1 cellular context compared by ENCODE assay signal in the genomic region with DNA sequence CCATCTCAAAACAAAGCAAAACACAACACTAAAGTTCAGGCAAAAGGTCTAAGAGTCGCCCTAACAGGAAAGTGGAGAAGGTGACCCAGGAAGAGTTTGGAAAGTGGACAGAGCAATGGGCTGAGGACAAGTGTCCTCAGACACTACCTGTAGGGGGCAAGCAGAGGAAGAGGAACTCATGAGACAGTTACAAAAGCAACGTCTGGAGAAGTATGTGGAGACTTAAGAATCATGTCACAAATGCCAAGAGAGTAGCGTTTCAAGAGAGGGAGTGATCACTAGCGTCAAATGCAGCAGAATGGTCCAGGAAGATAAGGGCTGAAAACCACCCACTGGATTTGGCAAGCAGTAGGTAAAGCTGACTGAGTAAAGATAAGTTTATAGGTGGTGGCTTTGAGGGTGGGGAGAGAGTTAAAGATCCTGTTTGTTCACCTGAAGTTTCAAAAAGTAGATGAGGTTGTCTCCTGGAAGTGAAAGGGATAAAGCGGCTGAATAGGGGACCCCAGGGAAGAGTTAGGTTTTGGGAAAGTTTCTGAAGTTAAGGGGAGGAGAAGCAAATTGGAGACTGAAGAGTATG.
TF ChIP-seq lines count a peak whose summit lies in the region.

No MANE protein-coding gene starts in this region.

TF ChIP-seq in K562, 482 proteins besides CTCF, POLR2A, EP300 and RAD21 (continued from another document and continues in another):
- TF ChIP-seq PBX2 (CRISPR knock-in tag; IDR thresholded peaks at IDR 0.05; ENCODE audit: low read depth) (no peak), PBX2 (tag; conservative IDR thresholded peaks at IDR 0.05; ENCODE audit: low read depth) (0 out of 2 replicates have a peak, but pooled peaks have one; percentile 35), CREBBP (IDR thresholded peaks at IDR 0.05; ENCODE audit: low read depth, low read length) (no peak), MGA (IDR thresholded peaks at IDR 0.05) (no peak; the same call in 1 of the 2 replicates), ZNF449 (CRISPR knock-in tag; IDR thresholded peaks at IDR 0.05) (no peak), PHF8 (IDR thresholded peaks at IDR 0.05; ENCODE audit: borderline replicate concordance, low read length) (no peak), HEY1 (CRISPR knock-in tag; IDR thresholded peaks at IDR 0.05; ENCODE audit: borderline replicate concordance) (no peak), ZNF263 (CRISPR knock-in tag; IDR thresholded peaks at IDR 0.05; ENCODE audit: borderline replicate concordance) (no peak; the same call in 1 of the 2 replicates), YBX1 (IDR thresholded peaks at IDR 0.05) (no peak), SMARCA4 (IDR thresholded peaks at IDR 0.05) (peak; percentile 100), GABPA (tag; conservative IDR thresholded peaks at IDR 0.05; ENCODE audit: low read depth) (0 out of 2 replicates have a peak, but pooled peaks have one; percentile 32), U2AF1 (optimal IDR thresholded peaks at IDR 0.05; ENCODE audit: low read depth, low read length) (no peak), SREBF2 (CRISPR knock-in tag; IDR thresholded peaks at IDR 0.05) (no peak), TEAD4 (IDR thresholded peaks at IDR 0.05; ENCODE audit: low read length) (peak; percentile 98), TEAD4 (CRISPR knock-in tag; IDR thresholded peaks at IDR 0.05; ENCODE audit: borderline replicate concordance) (no peak), SRF (CRISPR knock-in tag; IDR thresholded peaks at IDR 0.05) (no peak), LEF1 (IDR thresholded peaks at IDR 0.05) (peak; percentile 93), SNIP1 (IDR thresholded peaks at IDR 0.05; ENCODE audit: low read depth) (0 out of 2 replicates have a peak, but pooled peaks have one; percentile 12), CHCHD3 (CRISPR knock-in tag; IDR thresholded peaks at IDR 0.05) (no peak), WHSC1 (IDR thresholded peaks at IDR 0.05; ENCODE audit: low read length) (no peak), ZNF707 (CRISPR knock-in tag; conservative IDR thresholded peaks at IDR 0.05) (no peak), KLF16 (IDR thresholded peaks at IDR 0.05) (peak; percentile 98), ZNF609 (CRISPR knock-in tag; IDR thresholded peaks at IDR 0.05; ENCODE audit: borderline replicate concordance) (0 out of 2 replicates have a peak, but pooled peaks have one; percentile 53), RNF2 (IDR thresholded peaks at IDR 0.05) (peak; percentile 93), MCM3 (IDR thresholded peaks at IDR 0.05) (no peak), HLTF (IDR thresholded peaks at IDR 0.05) (peak; percentile 98), CREM (IDR thresholded peaks at IDR 0.05; ENCODE audit: low read depth) (peak; percentile 94), CHD4 (IDR thresholded peaks at IDR 0.05; ENCODE audit: insufficient read depth, insufficient replicate concordance, low read depth, low read length, poor library complexity, severe bottlenecking) (peak; percentile 19), ZBTB1 (CRISPR knock-in tag; IDR thresholded peaks at IDR 0.05; ENCODE audit: borderline replicate concordance, low read depth) (no peak), BHLHE40 (IDR thresholded peaks at IDR 0.05; ENCODE audit: low read length) (peak; percentile 69), HDGF (IDR thresholded peaks at IDR 0.05) (no peak), FOXK1 (CRISPR knock-in tag; IDR thresholded peaks at IDR 0.05; ENCODE audit: borderline replicate concordance) (no peak), POLR3G (IDR thresholded peaks at IDR 0.05; ENCODE audit: extremely low read depth, insufficient read length, insufficient replicate concordance) (no peak)
- TF ChIP-seq, protein P1, sequence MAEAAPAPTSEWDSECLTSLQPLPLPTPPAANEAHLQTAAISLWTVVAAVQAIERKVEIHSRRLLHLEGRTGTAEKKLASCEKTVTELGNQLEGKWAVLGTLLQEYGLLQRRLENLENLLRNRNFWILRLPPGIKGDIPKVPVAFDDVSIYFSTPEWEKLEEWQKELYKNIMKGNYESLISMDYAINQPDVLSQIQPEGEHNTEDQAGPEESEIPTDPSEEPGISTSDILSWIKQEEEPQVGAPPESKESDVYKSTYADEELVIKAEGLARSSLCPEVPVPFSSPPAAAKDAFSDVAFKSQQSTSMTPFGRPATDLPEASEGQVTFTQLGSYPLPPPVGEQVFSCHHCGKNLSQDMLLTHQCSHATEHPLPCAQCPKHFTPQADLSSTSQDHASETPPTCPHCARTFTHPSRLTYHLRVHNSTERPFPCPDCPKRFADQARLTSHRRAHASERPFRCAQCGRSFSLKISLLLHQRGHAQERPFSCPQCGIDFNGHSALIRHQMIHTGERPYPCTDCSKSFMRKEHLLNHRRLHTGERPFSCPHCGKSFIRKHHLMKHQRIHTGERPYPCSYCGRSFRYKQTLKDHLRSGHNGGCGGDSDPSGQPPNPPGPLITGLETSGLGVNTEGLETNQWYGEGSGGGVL (CRISPR knock-in tag; IDR thresholded peaks at IDR 0.05) = no peak
